ENCODE assay signal across 1 cellular context in genomic region chr6:95577317-95578105, GRCh38.
TF ChIP-seq lines count a peak whose summit lies in the region.

Gene MANEA, plus strand, starts transcription at chr6:95577535. Its CDS starts 8,905 bp downstream, at chr6:95586440.

TF ChIP-seq in K562, 482 proteins besides CTCF, POLR2A, EP300 and RAD21 (continued from another document and continues in another):
- TF ChIP-seq MLLT1 (IDR thresholded peaks at IDR 0.05) (0 out of 4 replicates have a peak, but pooled peaks of 1 of the 2 experiments have one; percentile 28), SNRNP70 (optimal IDR thresholded peaks at IDR 0.05; ENCODE audit: low read depth, low read length) (no peak), HES1 (IDR thresholded peaks at IDR 0.05; ENCODE audit: low read depth) (no peak), CREBBP (IDR thresholded peaks at IDR 0.05; ENCODE audit: low read depth, low read length) (no peak), POLR2G (IDR thresholded peaks at IDR 0.05; ENCODE audit: low read depth, low read length) (peak; percentile 87), SP2 (IDR thresholded peaks at IDR 0.05; ENCODE audit: extremely low read depth, low read depth, low read length, poor library complexity, severe bottlenecking) (no peak), MGA (IDR thresholded peaks at IDR 0.05) (peak; percentile 84), ZNF12 (CRISPR knock-in tag; IDR thresholded peaks at IDR 0.05) (peak; percentile 59; the same call in 1 of the 2 replicates), FOXP1 (CRISPR knock-in tag; IDR thresholded peaks at IDR 0.05) (no peak), ZNF23 (CRISPR knock-in tag; IDR thresholded peaks at IDR 0.05) (no peak), ZNF354B (CRISPR knock-in tag; IDR thresholded peaks at IDR 0.05) (no peak), NCOR1 (IDR thresholded peaks at IDR 0.05) (no peak), TRIM24 (IDR thresholded peaks at IDR 0.05) (no peak), NEUROD1 (IDR thresholded peaks at IDR 0.05; ENCODE audit: borderline replicate concordance, low read depth, low read length, partially characterized antibody) (peak; percentile 13), IRF2 (CRISPR knock-in tag; IDR thresholded peaks at IDR 0.05) (no peak), ZC3H11A (IDR thresholded peaks at IDR 0.05; ENCODE audit: low read depth, low read length) (no peak), CREB1 (IDR thresholded peaks at IDR 0.05) (no peak), CREB1 (CRISPR knock-in tag; IDR thresholded peaks at IDR 0.05) (no peak), SPI1 (IDR thresholded peaks at IDR 0.05; ENCODE audit: borderline replicate concordance, low read depth, low read length) (no peak), PYGO2 (tag; IDR thresholded peaks at IDR 0.05) (no peak), NR1H2 (CRISPR knock-in tag; IDR thresholded peaks at IDR 0.05) (no peak), USF1 (CRISPR knock-in tag; IDR thresholded peaks at IDR 0.05) (no peak), MTA1 (IDR thresholded peaks at IDR 0.05; ENCODE audit: borderline replicate concordance) (no peak), USF2 (CRISPR knock-in tag; IDR thresholded peaks at IDR 0.05) (no peak), TEAD1 (CRISPR knock-in tag; IDR thresholded peaks at IDR 0.05) (peak in 1 of 2 experiments; percentile 65; a peak in 1 of 4 replicates), ARID3B (CRISPR knock-in tag; IDR thresholded peaks at IDR 0.05; ENCODE audit: borderline replicate concordance) (no peak), ZNF140 (CRISPR knock-in tag; IDR thresholded peaks at IDR 0.05) (no peak), POLR2B (IDR thresholded peaks at IDR 0.05; ENCODE audit: low read depth, partially characterized antibody) (no peak), ZNF384 (IDR thresholded peaks at IDR 0.05; ENCODE audit: low read depth, low read length) (no peak), RFX7 (CRISPR knock-in tag; IDR thresholded peaks at IDR 0.05) (no peak), COPS2 (conservative IDR thresholded peaks at IDR 0.05) (no peak), ELF1 (tag; IDR thresholded peaks at IDR 0.05) (no peak; the same call in 1 of the 2 replicates), ATF3 (IDR thresholded peaks at IDR 0.05) (no peak), ATF3 (CRISPR knock-in tag; conservative IDR thresholded peaks at IDR 0.05) (no peak), ZBTB34 (CRISPR knock-in tag; IDR thresholded peaks at IDR 0.05) (no peak), ZNF717 (CRISPR knock-in tag; IDR thresholded peaks at IDR 0.05) (no peak), NELFE (IDR thresholded peaks at IDR 0.05; ENCODE audit: insufficient read depth, insufficient read length) (no peak), ZNF79 (CRISPR knock-in tag; IDR thresholded peaks at IDR 0.05; ENCODE audit: low read depth) (no peak), SRSF7 (optimal IDR thresholded peaks at IDR 0.05; ENCODE audit: low read depth, low read length) (no peak), ZNF197 (CRISPR knock-in tag; IDR thresholded peaks at IDR 0.05; ENCODE audit: low read depth) (no peak), RBFOX2 (IDR thresholded peaks at IDR 0.05; ENCODE audit: low read depth, low read length) (peak; percentile 86), TOE1 (IDR thresholded peaks at IDR 0.05; ENCODE audit: borderline replicate concordance) (no peak), TOE1 (CRISPR knock-in tag; IDR thresholded peaks at IDR 0.05; ENCODE audit: borderline replicate concordance, low read depth) (no peak), ZNF263 (CRISPR knock-in tag; IDR thresholded peaks at IDR 0.05; ENCODE audit: borderline replicate concordance) (no peak), MEF2D (tag; conservative IDR thresholded peaks at IDR 0.05; ENCODE audit: low read depth) (no peak), THAP7 (CRISPR knock-in tag; IDR thresholded peaks at IDR 0.05) (no peak), SMARCB1 (IDR thresholded peaks at IDR 0.05; ENCODE audit: insufficient read length, low read depth) (no peak), MECOM (CRISPR knock-in tag; IDR thresholded peaks at IDR 0.05) (no peak), SMAD4 (CRISPR knock-in tag; conservative IDR thresholded peaks at IDR 0.05) (peak; percentile 81), DACH1 (IDR thresholded peaks at IDR 0.05; ENCODE audit: partially characterized antibody) (no peak), HMGN3 (IDR thresholded peaks at IDR 0.05; ENCODE audit: borderline replicate concordance, extremely low read depth, insufficient read length, low read depth, low read length) (no peak)
